Comparison of ENCODE assay signal across 14 cellular contexts in genomic region chr3:112557980-112558379, GRCh38.
"Had no signal": no experiment of that assay in that cellular context is flagged by ENCODE, and none has a peak within 500 bp of the region (broad histone marks: within the 10 kb centered on the region; RNA-seq: fewer than 3 reads in every experiment).

No MANE protein-coding gene starts in this region.

- ATAC-seq: gastrocnemius medialis; sciatic nerve; stimulated activated naive B cell treated with anti-CD40 and anti-IgM and Interleukin-4, amounts not matched to agents 10 μg/mL and 1 μg/mL and 100 μg/mL, for 72 hours had no signal

- DNase-seq: activated CD4-positive, alpha-beta memory T cell treated with anti-CD3 and anti-CD28 coated beads for 36 hours; activated CD4-positive, alpha-beta T cell treated with anti-CD3 and anti-CD28 coated beads for 1 hour; activated CD8-positive, alpha-beta memory T cell treated with anti-CD3 and anti-CD28 coated beads, Interleukin-2, amount 50 U/mL, for 4 hours; activated naive CD4-positive, alpha-beta T cell treated with anti-CD3 and anti-CD28 coated beads, Interleukin-2, amount 50 U/mL, for 16 hours; adrenal gland; caudate nucleus; effector memory CD4-positive, alpha-beta T cell; gastrocnemius medialis; left ventricle myocardium inferior; mesenchymal stem cell; nephron progenitor cell; stimulated activated CD4-positive, alpha-beta T cell treated with anti-CD3 and anti-CD28 coated beads, Interleukin-2, amount 100 ng/mL, for 24 hours; stimulated activated naive B cell treated with anti-CD40 and anti-IgM and Interleukin-4, amounts not matched to agents 10 μg/mL and 1 μg/mL and 100 μg/mL, for 72 hours had no signal
